ENCODE assay signal across 8 cellular contexts in the genomic region with DNA sequence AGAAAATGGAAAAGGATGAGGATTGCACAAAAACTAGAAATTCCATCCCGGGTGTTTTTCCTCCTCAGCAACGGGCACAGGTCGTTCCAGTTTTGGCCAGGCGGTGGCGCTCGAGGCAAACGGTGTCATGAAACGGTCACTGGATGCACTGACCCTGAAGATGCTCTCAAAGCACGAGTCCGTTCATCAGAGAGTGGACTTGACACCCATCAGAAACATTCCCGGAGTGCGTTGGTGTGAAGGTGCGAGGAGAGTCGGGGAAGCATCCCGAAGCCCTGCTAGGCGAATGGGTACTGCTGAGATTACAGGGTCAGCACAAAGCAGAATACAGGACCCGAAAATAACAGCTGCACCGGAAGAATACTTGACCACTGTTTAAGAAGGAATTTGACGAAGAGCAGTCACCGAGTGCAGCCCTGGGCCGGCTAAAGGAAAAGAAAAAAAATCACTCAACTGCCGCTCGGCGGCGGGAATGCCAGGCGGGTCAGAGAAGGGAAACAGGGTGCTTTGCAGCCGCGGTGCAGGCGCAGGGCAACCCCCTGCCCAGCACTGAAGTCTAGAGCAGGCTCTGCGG.
DNase-seq lines count a peak whose midpoint lies in the region; ATAC-seq and TF ChIP-seq lines count a peak whose summit lies in the region.

No MANE protein-coding gene starts in this region.

- TF ChIP-seq CTCF in lung (IDR thresholded peaks at IDR 0.05; ENCODE audit: control extremely low read depth, extremely low read depth): peak; percentile 93

- H3K36me3 ChIP-seq in lung (ENCODE audit: control insufficient read depth in 2 of 2, insufficient read depth in 2 of 2, low read length in 2 of 2): no peaks in the 10 kb centered on the region

- peaks cover 0 to 3% of the 10 kb centered on the region in 2 donors for H3K4me1 ChIP-seq in lung (ENCODE audit: control insufficient read depth in 2 of 2, insufficient read depth in 2 of 2, low read length in 2 of 2)

- no peaks in the 10 kb centered on the region for H3K9me3 ChIP-seq in lung (ENCODE audit: control insufficient read depth in 2 of 2, insufficient read depth in 1 of 2, low read length in 1 of 2)

- peak; percentile 85 for DNase-seq in Ammon's horn (ENCODE audit: low spot score)
- DNase-seq in NCI-H82 (lab: John Stamatoyannopoulos, UW): peak; percentile 71
- DNase-seq in activated CD8-positive, alpha-beta memory T cell treated with anti-CD3 and anti-CD28 coated beads for 1 hour (ENCODE audit: extremely low read depth in 1 of 2, low read depth in 1 of 2): peak; percentile 19 to 60
- DNase-seq in effector CD4-positive, alpha-beta T cell: peak; percentile 66
- peak; percentile 92 for DNase-seq in lung (ENCODE audit: low spot score)
- peak; percentile 48 to 76 for DNase-seq in stimulated activated CD4-positive, alpha-beta T cell treated with anti-CD3 and anti-CD28 coated beads, Interleukin-4, amount 100 ng/mL, for 4 hours

- H3K4me3 ChIP-seq in lung: no peak overlapping the region

- ATAC-seq in HG02642 (IDR thresholded peaks at IDR 0.05; ENCODE audit: poor library complexity, unreplicated experiment) (peak; percentile 62), lung (ENCODE audit: insufficient read depth, low FRiP score) (peak; percentile 93), HG03139 (IDR thresholded peaks at IDR 0.05; ENCODE audit: unreplicated experiment) (no peak)

- H3K27ac ChIP-seq in lung (ENCODE audit: low read depth in 1 of 2, low read length in 1 of 2): peak overlapping the region; percentile 14 to 85

- WGBS in lung, 2 donors: 0 to 2% methylated on average over 30 of the region's 30 CpGs

- no peaks in the 10 kb centered on the region for H3K27me3 ChIP-seq in lung (ENCODE audit: control insufficient read depth, insufficient read depth)

Comparison
In these comparisons a context has a peak if more than half of its experiments do, and no peak if none do; other contexts are left out.
1. DNase-seq: peak in every context shown above with its lines; median percentile 92 in lung; 85 in Ammon's horn; 71 in NCI-H82; 66 in effector CD4-positive, alpha-beta T cell; 62 in stimulated activated CD4-positive, alpha-beta T cell treated with anti-CD3 and anti-CD28 coated beads, Interleukin-4, amount 100 ng/mL, for 4 hours; 40 in activated CD8-positive, alpha-beta memory T cell treated with anti-CD3 and anti-CD28 coated beads for 1 hour.